1 cellular context compared by ENCODE assay signal in genomic region chr19:42529248-42529764, GRCh38.
TF ChIP-seq lines count a peak whose summit lies in the region.

No MANE protein-coding gene starts in this region.

TF ChIP-seq in HepG2, 621 proteins besides CTCF, POLR2A, EP300 and RAD21 (continued from another document and continues in another):
- TF ChIP-seq HOXD1 (CRISPR knock-in tag; IDR thresholded peaks at IDR 0.05) (no peak), ZNF264 (CRISPR knock-in tag; IDR thresholded peaks at IDR 0.05) (0 out of 2 replicates have a peak, but pooled peaks have one; percentile 45), PAXIP1 (CRISPR knock-in tag; conservative IDR thresholded peaks at IDR 0.05) (peak; percentile 49; the same call in 1 of the 2 replicates), SALL2 (CRISPR knock-in tag; IDR thresholded peaks at IDR 0.05) (peak; percentile 51), ZNF891 (CRISPR knock-in tag; IDR thresholded peaks at IDR 0.05) (no peak), ERF (CRISPR knock-in tag; IDR thresholded peaks at IDR 0.05) (peak; percentile 52; the same call in 1 of the 2 replicates), ZNF205 (CRISPR knock-in tag; IDR thresholded peaks at IDR 0.05) (peak; percentile 67; the same call in 1 of the 2 replicates), RFXANK (CRISPR knock-in tag; IDR thresholded peaks at IDR 0.05) (no peak), SSRP1 (CRISPR knock-in tag; IDR thresholded peaks at IDR 0.05) (no peak), IRF9 (CRISPR knock-in tag; IDR thresholded peaks at IDR 0.05; ENCODE audit: borderline replicate concordance) (no peak), ATF6 (CRISPR knock-in tag; conservative IDR thresholded peaks at IDR 0.05) (0 out of 2 replicates have a peak, but pooled peaks have one; percentile 78), KLF15 (CRISPR knock-in tag; IDR thresholded peaks at IDR 0.05; ENCODE audit: borderline replicate concordance) (no peak), SMC3 (IDR thresholded peaks at IDR 0.05; ENCODE audit: low read length) (peak; percentile 97), ZNF709 (CRISPR knock-in tag; IDR thresholded peaks at IDR 0.05) (no peak), DRAP1 (CRISPR knock-in tag; IDR thresholded peaks at IDR 0.05) (0 out of 2 replicates have a peak, but pooled peaks have one; percentile 25), HNRNPH1 (optimal IDR thresholded peaks at IDR 0.05; ENCODE audit: low read depth, low read length) (no peak), MIER3 (CRISPR knock-in tag; IDR thresholded peaks at IDR 0.05; ENCODE audit: borderline replicate concordance) (peak; percentile 73; the same call in 1 of the 2 replicates), DDIT3 (CRISPR knock-in tag; IDR thresholded peaks at IDR 0.05) (no peak), CEBPG (CRISPR knock-in tag; IDR thresholded peaks at IDR 0.05) (peak; percentile 8; the same call in 1 of the 2 replicates), TIGD3 (CRISPR knock-in tag; IDR thresholded peaks at IDR 0.05; ENCODE audit: borderline replicate concordance) (no peak), CBX1 (IDR thresholded peaks at IDR 0.05; ENCODE audit: low read depth) (no peak), GABPA (IDR thresholded peaks at IDR 0.05; ENCODE audit: low read depth, low read length) (no peak), GABPA (CRISPR knock-in tag; IDR thresholded peaks at IDR 0.05; ENCODE audit: low read depth) (no peak), GATAD2A (CRISPR knock-in tag; IDR thresholded peaks at IDR 0.05) (peak; percentile 67), PPARG (CRISPR knock-in tag; conservative IDR thresholded peaks at IDR 0.05) (peak; percentile 81), ZNF513 (CRISPR knock-in tag; conservative IDR thresholded peaks at IDR 0.05) (no peak), ZBTB20 (CRISPR knock-in tag; IDR thresholded peaks at IDR 0.05; ENCODE audit: borderline replicate concordance, low read depth) (no peak), TBP (CRISPR knock-in tag; IDR thresholded peaks at IDR 0.05) (no peak), THAP11 (CRISPR knock-in tag; IDR thresholded peaks at IDR 0.05) (0 out of 2 replicates have a peak, but pooled peaks have one; percentile 30), SIN3A (IDR thresholded peaks at IDR 0.05; ENCODE audit: borderline replicate concordance, low read depth, low read length) (no peak), ESRRA (CRISPR knock-in tag; IDR thresholded peaks at IDR 0.05; ENCODE audit: low read depth) (peak; percentile 87), SRSF4 (IDR thresholded peaks at IDR 0.05; ENCODE audit: low read depth, low read length, poor library complexity, severe bottlenecking) (no peak), IRX3 (CRISPR knock-in tag; IDR thresholded peaks at IDR 0.05; ENCODE audit: borderline replicate concordance, low read depth) (no peak), ZNF792 (CRISPR knock-in tag; IDR thresholded peaks at IDR 0.05) (0 out of 2 replicates have a peak, but pooled peaks have one; percentile 61), U2AF1 (optimal IDR thresholded peaks at IDR 0.05; ENCODE audit: low read depth, low read length) (peak; percentile 3), ZNF784 (CRISPR knock-in tag; IDR thresholded peaks at IDR 0.05; ENCODE audit: borderline replicate concordance) (no peak; the same call in 1 of the 2 replicates), WIZ (CRISPR knock-in tag; IDR thresholded peaks at IDR 0.05) (no peak), IKZF5 (CRISPR knock-in tag; IDR thresholded peaks at IDR 0.05) (peak; percentile 64; the same call in 1 of the 2 replicates), ZNF20 (CRISPR knock-in tag; IDR thresholded peaks at IDR 0.05) (no peak), BCL3 (CRISPR knock-in tag; IDR thresholded peaks at IDR 0.05) (no peak), ZNF10 (CRISPR knock-in tag; IDR thresholded peaks at IDR 0.05; ENCODE audit: borderline replicate concordance, low read depth) (no peak), HNF4A (CRISPR knock-in tag; IDR thresholded peaks at IDR 0.05) (peak; percentile 61), SMARCE1 (IDR thresholded peaks at IDR 0.05; ENCODE audit: borderline replicate concordance) (no peak), FOSL2 (CRISPR knock-in tag; IDR thresholded peaks at IDR 0.05) (peak; percentile 39; the same call in 1 of the 2 replicates), PAWR (CRISPR knock-in tag; IDR thresholded peaks at IDR 0.05; ENCODE audit: borderline replicate concordance) (peak; percentile 89; the same call in 1 of the 2 replicates), KDM3A (CRISPR knock-in tag; IDR thresholded peaks at IDR 0.05; ENCODE audit: low read depth) (peak; percentile 22; the same call in 1 of the 2 replicates), CENPT (CRISPR knock-in tag; IDR thresholded peaks at IDR 0.05; ENCODE audit: low read depth) (no peak), HMGXB4 (CRISPR knock-in tag; IDR thresholded peaks at IDR 0.05; ENCODE audit: borderline replicate concordance in 1 of 2, low read depth in 1 of 2) (peak; percentile 82 to 85), ZBTB14 (CRISPR knock-in tag; IDR thresholded peaks at IDR 0.05) (no peak)
